Comparison of ENCODE assay signal across 19 cellular contexts in the genomic region with DNA sequence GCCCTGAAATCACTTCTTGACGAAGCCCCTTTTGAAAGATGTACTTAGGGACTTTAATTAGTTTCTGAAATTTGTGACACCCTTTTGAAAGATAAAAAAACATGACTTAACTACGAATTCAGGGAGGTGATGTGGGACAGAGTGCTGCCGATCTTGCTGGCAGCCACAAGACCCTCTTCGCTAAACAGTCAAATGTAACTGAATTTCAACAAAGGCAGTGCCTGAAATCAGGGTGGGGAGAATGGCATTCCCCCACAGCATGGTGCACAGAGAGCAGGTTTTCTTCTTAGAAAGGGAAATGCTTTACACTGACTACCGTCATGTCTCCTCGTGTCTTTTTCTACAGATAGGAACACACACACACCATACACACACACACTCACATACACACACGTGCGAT.
DNase-seq lines count a peak whose midpoint lies in the region; ATAC-seq, FAIRE-seq and TF ChIP-seq lines count a peak whose summit lies in the region.
"Had no signal": no experiment of that assay in that cellular context is flagged by ENCODE, and none has a peak within 500 bp of the region (broad histone marks: within the 10 kb centered on the region; RNA-seq: fewer than 3 reads in every experiment).

No MANE protein-coding gene starts in this region.

- H3K27me3 Mint-ChIP-seq in neural progenitor cell (ENCODE audit: insufficient read depth, low read depth), result no peaks in the 10 kb centered on the region
- H3K27me3 Mint-ChIP-seq: B cell had no signal

- POLR2A ChIA-PET in H1 (lab: Charles Lee; ENCODE audit: partially characterized antibody), result no interaction called here

- H4K20me1 ChIP-seq in H1 (replicated peaks in 1 of 2; ENCODE audit: control insufficient read depth in 1 of 2, insufficient read depth in 2 of 2, low read length in 2 of 2) (no peaks in the 10 kb centered on the region), neural progenitor cell (ENCODE audit: low read depth) (no peaks in the 10 kb centered on the region)
- H4K20me1 ChIP-seq: BLaER1 treated with 17β-estradiol and CSF1 and Interleukin-3, amounts not matched to agents 10 nM and 100 nM had no signal

- H2BK15ac ChIP-seq in H1 (ENCODE audit: low read length), result no peak overlapping the region

- H3K79me2 ChIP-seq in H1 (ENCODE audit: control insufficient read depth in 1 of 2, insufficient read depth in 2 of 2, low read length in 2 of 2) (no peaks in the 10 kb centered on the region), neural progenitor cell (ENCODE audit: low read depth) (no peaks in the 10 kb centered on the region)

- no peaks in the 10 kb centered on the region for H3K23me2 ChIP-seq in H1 (ENCODE audit: low read depth, low read length)

- no peaks in the 10 kb centered on the region for H3F3A ChIP-seq in neural progenitor cell (ENCODE audit: low read depth)

- H3K4ac ChIP-seq in H1 (replicated peaks; ENCODE audit: insufficient read length, low read depth, low read length), result no peak overlapping the region

- H2BK5ac ChIP-seq in H1 (ENCODE audit: low read depth, low read length), result no peak overlapping the region

- no peak overlapping the region for H3K4me3 Mint-ChIP-seq in neural progenitor cell
- H3K4me3 Mint-ChIP-seq: B cell; CD8-positive, alpha-beta T cell; H9 had no signal

- no peak overlapping the region for H4K91ac ChIP-seq in H1 (replicated peaks; ENCODE audit: insufficient read length, low read length)

- no peak overlapping the region for H4K8ac ChIP-seq in H1 (ENCODE audit: extremely low read depth, insufficient read depth, low read length)

- TF ChIP-seq CTCF in H1 (IDR thresholded peaks at IDR 0.05; ENCODE audit: control extremely low read depth in 1 of 3, insufficient read depth in 1 of 3, low read depth in 1 of 3, low read length in 3 of 3) (no peak), neural progenitor cell (IDR thresholded peaks at IDR 0.05) (no peak), GM20000 (IDR thresholded peaks at IDR 0.05; ENCODE audit: extremely low read depth, missing control alignments) (no peak)

- H3K79me1 ChIP-seq in H1 (ENCODE audit: low read depth, low read length), result no peaks in the 10 kb centered on the region

- H3K9ac ChIP-seq in H1 (replicated peaks in 1 of 4; ENCODE audit: extremely low read depth in 1 of 4, low read depth in 3 of 4, low read length in 3 of 4) (peak overlapping the region in 1 of 4 experiments; percentile 9; a peak in 1 of 7 replicates), iPS-20b (ENCODE audit: low read depth, low read length) (no peak overlapping the region), neural progenitor cell (no peak overlapping the region)
- H3K9ac ChIP-seq: BLaER1 treated with 17β-estradiol and CSF1 and Interleukin-3, amounts not matched to agents 10 nM and 100 nM; GM23248 had no signal

- H3K9me3 Mint-ChIP-seq in neural progenitor cell, result no peaks in the 10 kb centered on the region
- H3K9me3 Mint-ChIP-seq: H9 had no signal

- H3K27me3 ChIP-seq in H7 (ENCODE audit: control insufficient read depth, insufficient read depth, low read length) (no peaks in the 10 kb centered on the region), H1 (replicated peaks in 1 of 4; ENCODE audit: control insufficient read depth in 3 of 4, extremely low read depth in 1 of 4, insufficient read depth in 3 of 4, low read length in 3 of 4) (no peaks in the 10 kb centered on the region), iPS-20b (ENCODE audit: insufficient read depth, low read length) (no peaks in the 10 kb centered on the region), neural progenitor cell (no peaks in the 10 kb centered on the region)
- H3K27me3 ChIP-seq: BLaER1 treated with 17β-estradiol and CSF1 and Interleukin-3, amounts not matched to agents 10 nM and 100 nM had no signal

- H3K36me3 ChIP-seq in H7 (replicated peaks; ENCODE audit: control insufficient read depth, insufficient read depth, low read length), result no peaks in the 10 kb centered on the region
- H3K36me3 ChIP-seq in H1 (ENCODE audit: control insufficient read depth in 2 of 4, insufficient read depth in 4 of 4, low read length in 3 of 4), result no peaks in the 10 kb centered on the region
- H3K36me3 ChIP-seq in iPS-20b (ENCODE audit: insufficient read depth, low read depth, low read length), result no peaks in the 10 kb centered on the region
- no peaks in the 10 kb centered on the region for H3K36me3 ChIP-seq in neural progenitor cell
- H3K36me3 ChIP-seq: BLaER1 treated with 17β-estradiol and CSF1 and Interleukin-3, amounts not matched to agents 10 nM and 100 nM had no signal

- no peak overlapping the region for H2BK20ac ChIP-seq in H1 (ENCODE audit: low read length)

- WGBS in H1 (ENCODE audit: extremely low coverage in 1 of 2, insufficient coverage in 1 of 2, insufficient read length in 1 of 2, insufficient replicate concordance in 2 of 2, low coverage in 1 of 2, low lambda C conversion rate in 2 of 2, missing lambda C conversion rate in 1 of 2), 2 experiments, result 69% methylated on average over 8 of the region's 8 CpGs; no CpG with 5 or more reads in 1 of the 2 experiments

- H3K14ac ChIP-seq in H1 (ENCODE audit: insufficient read length), result no peak overlapping the region

- TF ChIP-seq EP300 in H1 (IDR thresholded peaks at IDR 0.05; ENCODE audit: borderline replicate concordance in 1 of 2, low read depth in 2 of 2, low read length in 2 of 2), result no peak

- H3K23ac ChIP-seq in H1 (ENCODE audit: insufficient read length), result no peak overlapping the region

- H2BK120ac ChIP-seq in H1 (replicated peaks; ENCODE audit: low read depth, low read length), result no peak overlapping the region

- H3K27ac ChIP-seq in H1 (ENCODE audit: low read depth, low read length) (no peak overlapping the region), iPS-20b (ENCODE audit: low read length) (no peak overlapping the region), neural progenitor cell (no peak overlapping the region)
- H3K27ac ChIP-seq: BLaER1 treated with 17β-estradiol and CSF1 and Interleukin-3, amounts not matched to agents 10 nM and 100 nM; GM23248 had no signal

- CTCF ChIA-PET in H1 (lab: Charles Lee; ENCODE audit: partially characterized antibody), result no interaction called here

- H3K4me1 Mint-ChIP-seq in neural progenitor cell, result peaks cover 39% of the 10 kb centered on the region
- H3K4me1 Mint-ChIP-seq: B cell had no signal

- no peak overlapping the region for H3K18ac ChIP-seq in H1 (ENCODE audit: extremely low read depth, low read length)

- H4K5ac ChIP-seq in H1 (ENCODE audit: insufficient read length, low read depth, low read length), result no peak overlapping the region

- H3K4me2 ChIP-seq in H1 (ENCODE audit: insufficient read depth in 1 of 2, low read depth in 2 of 2, low read length in 2 of 2) (peak overlapping the region in 1 of 2 experiments; percentile 29; a peak in 1 of 4 replicates), neural progenitor cell (peak overlapping the region; percentile 54)
- H3K4me2 ChIP-seq: BLaER1 treated with 17β-estradiol and CSF1 and Interleukin-3, amounts not matched to agents 10 nM and 100 nM had no signal

- H3K4me3 ChIP-seq in H7 (ENCODE audit: insufficient read depth, low read depth, low read length) (no peak overlapping the region), H1 (ENCODE audit: extremely low read depth in 1 of 4, insufficient read depth in 2 of 4, low read depth in 3 of 4, low read length in 4 of 4) (no peak overlapping the region), iPS-20b (ENCODE audit: low read length) (0 out of 2 replicates have a peak overlapping the region, but pooled peaks have one; percentile 4), neural progenitor cell (no peak overlapping the region)
- H3K4me3 ChIP-seq: BLaER1 treated with 17β-estradiol and CSF1 and Interleukin-3, amounts not matched to agents 10 nM and 100 nM; GM12878; GM23248 had no signal

- no peaks in the 10 kb centered on the region for H3K36me3 Mint-ChIP-seq in neural progenitor cell
- H3K36me3 Mint-ChIP-seq: CD8-positive, alpha-beta T cell had no signal

- no peak overlapping the region for H2BK12ac ChIP-seq in H1 (ENCODE audit: low read depth, low read length)

- no peak overlapping the region for H3K27ac Mint-ChIP-seq in neural progenitor cell
- H3K27ac Mint-ChIP-seq: B cell; CD8-positive, alpha-beta T cell had no signal

- H3K4me1 ChIP-seq in H1 (replicated peaks in 1 of 4; ENCODE audit: control insufficient read depth in 3 of 4, insufficient read depth in 4 of 4, low read length in 3 of 4) (peaks cover 1 to 7% (median 4%) of the 10 kb centered on the region in 4 experiments; a peak in 3 of 7 replicates), iPS-20b (ENCODE audit: insufficient read depth, low read length) (peaks cover 30% of the 10 kb centered on the region; the same call in 1 of the 2 replicates), neural progenitor cell (peaks cover 30% of the 10 kb centered on the region)
- H3K4me1 ChIP-seq: BLaER1 treated with 17β-estradiol and CSF1 and Interleukin-3, amounts not matched to agents 10 nM and 100 nM had no signal

- H2AFZ ChIP-seq in H1 (ENCODE audit: low read length), result peak overlapping the region; percentile 36; the same call in 1 of the 2 replicates
- peak overlapping the region; percentile 81 for H2AFZ ChIP-seq in neural progenitor cell (replicated peaks)
- H2AFZ ChIP-seq: GM23248 had no signal

- no peak overlapping the region for H2AK5ac ChIP-seq in H1 (ENCODE audit: low read depth, low read length)

- no peaks in the 10 kb centered on the region for H3K9me3 ChIP-seq in H1 (ENCODE audit: insufficient read depth in 2 of 2, low read depth in 1 of 2, low read length in 1 of 2)
- no peaks in the 10 kb centered on the region for H3K9me3 ChIP-seq in iPS-20b (ENCODE audit: insufficient read depth, low read depth, low read length)
- no peaks in the 10 kb centered on the region for H3K9me3 ChIP-seq in neural progenitor cell (ENCODE audit: low read depth)
- H3K9me3 ChIP-seq: BLaER1 treated with 17β-estradiol and CSF1 and Interleukin-3, amounts not matched to agents 10 nM and 100 nM had no signal

- DNase-seq in H7 (peak; percentile 24), H1 (ENCODE audit: low read depth in 1 of 2, low spot score in 2 of 2) (no peak), neural progenitor cell (ENCODE audit: low spot score) (peak; percentile 51), T-helper 2 cell (no peak), GM20000 (ENCODE audit: low spot score) (no peak)
- no peak for DNase-seq in activated T-cell treated with anti-CD3 and anti-CD28 coated beads, Interleukin-2, amount 50 U/mL, for 1 hour
- DNase-seq: Calu3; CD8-positive, alpha-beta T cell; DMS79 treated with DMSO at 0.1 percent for 48 hours; GM23248; H9; KG1 had no signal

- TF ChIP-seq POLR2A in H1 (IDR thresholded peaks at IDR 0.05; ENCODE audit: control extremely low read depth in 1 of 2, low read depth in 2 of 2, low read length in 2 of 2), result peak in 1 of 2 experiments; percentile 53; a peak in 1 of 3 replicates

- H3K56ac ChIP-seq in H1 (replicated peaks; ENCODE audit: insufficient read length, low read depth, low read length), result no peak overlapping the region

- peak; percentile 79 for FAIRE-seq in H1 (lab: Jason Lieb, UNC)
- FAIRE-seq: GM12878, GM19239, HTR-8/SVneo had no signal

- ATAC-seq in HG03378 (IDR thresholded peaks at IDR 0.05; ENCODE audit: unreplicated experiment), result no peak
- ATAC-seq: CD8-positive, alpha-beta T cell; GM12878 had no signal

- no peak for TF ChIP-seq RAD21 in H1 (IDR thresholded peaks at IDR 0.05 in 1 of 2, conservative IDR thresholded peaks at IDR 0.05 in 1 of 2; ENCODE audit: low read depth in 2 of 2, low read length in 2 of 2)

TF ChIP-seq in H1, 55 proteins besides CTCF, POLR2A, EP300 and RAD21 (continues in another document):
- TF ChIP-seq GABPA (IDR thresholded peaks at IDR 0.05; ENCODE audit: borderline replicate concordance, insufficient read depth, low read length), result no peak

Comparison
In these comparisons a context has a peak if more than half of its experiments do, and no peak if none do; other contexts are left out.
1. DNase-seq: peak in H7 (single experiment) and neural progenitor cell (single experiment); none in H1 (0 of 2), T-helper 2 cell (0 of 5), GM20000 (single experiment) and activated T-cell treated with anti-CD3 and anti-CD28 coated beads, Interleukin-2, amount 50 U/mL, for 1 hour (single experiment).